In the genomic region with DNA sequence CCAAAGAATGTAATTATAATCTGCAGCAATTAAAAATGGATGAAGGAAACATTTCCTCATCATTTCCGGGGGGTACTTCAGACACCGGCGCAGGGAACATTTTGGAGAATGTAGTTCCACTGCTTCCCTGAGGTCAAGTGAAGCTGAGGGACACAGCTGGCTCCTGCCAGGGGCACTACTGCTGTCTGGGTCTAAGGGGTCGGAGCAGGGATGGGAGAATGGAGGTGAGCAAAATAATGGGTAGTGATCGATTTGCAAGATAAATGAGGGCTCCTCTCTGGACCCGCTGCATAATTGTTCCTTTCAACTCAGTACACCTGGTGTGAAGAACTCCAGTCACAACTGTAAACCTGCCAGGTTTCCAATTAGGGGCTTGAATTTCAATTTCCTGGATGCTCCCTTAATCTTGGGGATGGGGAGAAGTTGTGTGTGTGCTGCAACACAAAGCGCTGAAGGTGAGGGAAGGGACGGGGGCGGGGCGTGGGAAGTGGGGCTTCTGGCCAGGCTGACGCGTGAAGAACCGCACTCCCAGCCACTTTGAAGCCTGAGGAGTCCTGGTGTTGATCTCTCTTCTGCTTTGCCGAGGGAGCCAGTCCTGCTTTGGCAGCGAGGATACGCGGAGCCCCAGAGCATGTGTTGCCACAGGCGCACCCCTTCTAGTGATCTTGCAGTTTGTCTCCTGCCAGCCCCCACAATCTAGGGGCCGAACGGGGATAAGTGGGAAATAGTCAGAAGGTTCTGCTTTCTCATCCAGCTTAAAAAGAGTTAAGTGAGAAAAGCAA, we compare ENCODE assay signal across 1 cellular context.
TF ChIP-seq lines count a peak whose summit lies in the region.

No MANE protein-coding gene starts in this region.

TF ChIP-seq in GM23338, 12 proteins besides CTCF, POLR2A, EP300 and RAD21:
- TF ChIP-seq, protein P1, sequence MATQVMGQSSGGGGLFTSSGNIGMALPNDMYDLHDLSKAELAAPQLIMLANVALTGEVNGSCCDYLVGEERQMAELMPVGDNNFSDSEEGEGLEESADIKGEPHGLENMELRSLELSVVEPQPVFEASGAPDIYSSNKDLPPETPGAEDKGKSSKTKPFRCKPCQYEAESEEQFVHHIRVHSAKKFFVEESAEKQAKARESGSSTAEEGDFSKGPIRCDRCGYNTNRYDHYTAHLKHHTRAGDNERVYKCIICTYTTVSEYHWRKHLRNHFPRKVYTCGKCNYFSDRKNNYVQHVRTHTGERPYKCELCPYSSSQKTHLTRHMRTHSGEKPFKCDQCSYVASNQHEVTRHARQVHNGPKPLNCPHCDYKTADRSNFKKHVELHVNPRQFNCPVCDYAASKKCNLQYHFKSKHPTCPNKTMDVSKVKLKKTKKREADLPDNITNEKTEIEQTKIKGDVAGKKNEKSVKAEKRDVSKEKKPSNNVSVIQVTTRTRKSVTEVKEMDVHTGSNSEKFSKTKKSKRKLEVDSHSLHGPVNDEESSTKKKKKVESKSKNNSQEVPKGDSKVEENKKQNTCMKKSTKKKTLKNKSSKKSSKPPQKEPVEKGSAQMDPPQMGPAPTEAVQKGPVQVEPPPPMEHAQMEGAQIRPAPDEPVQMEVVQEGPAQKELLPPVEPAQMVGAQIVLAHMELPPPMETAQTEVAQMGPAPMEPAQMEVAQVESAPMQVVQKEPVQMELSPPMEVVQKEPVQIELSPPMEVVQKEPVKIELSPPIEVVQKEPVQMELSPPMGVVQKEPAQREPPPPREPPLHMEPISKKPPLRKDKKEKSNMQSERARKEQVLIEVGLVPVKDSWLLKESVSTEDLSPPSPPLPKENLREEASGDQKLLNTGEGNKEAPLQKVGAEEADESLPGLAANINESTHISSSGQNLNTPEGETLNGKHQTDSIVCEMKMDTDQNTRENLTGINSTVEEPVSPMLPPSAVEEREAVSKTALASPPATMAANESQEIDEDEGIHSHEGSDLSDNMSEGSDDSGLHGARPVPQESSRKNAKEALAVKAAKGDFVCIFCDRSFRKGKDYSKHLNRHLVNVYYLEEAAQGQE (IDR thresholded peaks at IDR 0.05; ENCODE audit: unreplicated experiment): no peak
- TF ChIP-seq NANOG (IDR thresholded peaks at IDR 0.05; ENCODE audit: borderline replicate concordance): 0 out of 2 replicates have a peak, but pooled peaks have one; percentile 4
